In genomic region chr13:25890671-25891212, GRCh38 we compare ENCODE assay signal across 27 cellular contexts.
DNase-seq lines count a peak whose midpoint lies in the region; ATAC-seq and TF ChIP-seq lines count a peak whose summit lies in the region.
"Had no signal": no experiment of that assay in that cellular context is flagged by ENCODE, and none has a peak within 500 bp of the region (broad histone marks: within the 10 kb centered on the region; RNA-seq: fewer than 3 reads in every experiment).

No MANE protein-coding gene starts in this region.

- H3K36me3 Mint-ChIP-seq in activated CD8-positive, alpha-beta T cell treated with anti-CD3 and anti-CD28 coated beads for 36 hours (ENCODE audit: low read depth): no peaks in the 10 kb centered on the region
- H3K36me3 Mint-ChIP-seq in activated CD8-positive, alpha-beta T cell treated with anti-CD3 and anti-CD28 coated beads, Interleukin-2, amount 10 ng/mL, durations not matched to agents 7 days and 5 days (ENCODE audit: low read depth): no peaks in the 10 kb centered on the region
- H3K36me3 Mint-ChIP-seq: T-cell had no signal

- TF ChIP-seq POLR2A in adrenal gland (IDR thresholded peaks at IDR 0.05): no peak

- intact Hi-C loops in activated CD8-positive, alpha-beta T cell treated with anti-CD3 and anti-CD28 coated beads for 36 hours (cut with micrococcal nuclease): no loop called here
- intact Hi-C loops in adrenal gland (cut with DNase I): no loop called here
- intact Hi-C loops in head of caudate nucleus (cut with DNase I): no loop called here

- no peak for TF ChIP-seq CTCF in activated CD8-positive, alpha-beta T cell treated with anti-CD3 and anti-CD28 coated beads for 36 hours (IDR thresholded peaks at IDR 0.05)
- TF ChIP-seq CTCF in epithelial cell of esophagus (IDR thresholded peaks at IDR 0.05; ENCODE audit: insufficient read depth, low read depth, low read length, missing control alignments) (no peak), adrenal gland (IDR thresholded peaks at IDR 0.05) (no peak)

- H3K27ac ChIP-seq in adrenal gland: no peak overlapping the region
- H3K27ac ChIP-seq: body of pancreas, lower lobe of right lung, pancreas, right atrium auricular region, stomach, tibial artery had no signal

- no peaks in the 10 kb centered on the region for H3K9me3 ChIP-seq in adrenal gland (replicated peaks in 1 of 3)
- H3K9me3 ChIP-seq: body of pancreas, lower lobe of right lung, mucosa of descending colon, pancreas, right atrium auricular region, stomach, tibial artery had no signal

- no peak for DNase-seq in activated CD8-positive, alpha-beta T cell treated with anti-CD3 and anti-CD28 coated beads for 36 hours
- no peak for DNase-seq in activated CD8-positive, alpha-beta T cell treated with anti-CD3 and anti-CD28 coated beads, Interleukin-2, amount 10 ng/mL, durations not matched to agents 7 days and 5 days
- peak; percentile 63 for DNase-seq in NCI-H1694 treated with DMSO at 0.1 percent for 48 hours (lab: John Stamatoyannopoulos, UW)
- peak; percentile 67 for DNase-seq in epithelial cell of esophagus (ENCODE audit: low read depth)
- DNase-seq in adrenal gland: no peak
- DNase-seq in head of caudate nucleus: no peak
- DNase-seq: activated CD8-positive, alpha-beta memory T cell treated with anti-CD3 and anti-CD28 coated beads for 24 hours; activated gamma-delta T cell; body of pancreas; GDM1; lower lobe of right lung; mucosa of descending colon; MV-4-11; NCI-H1436 treated with DMSO at 0.1 percent for 48 hours; NCI-H2171; NCI-H524 treated with DMSO at 0.1 percent for 48 hours; pancreas; stimulated activated CD4-positive, alpha-beta T cell treated with anti-CD3 and anti-CD28 coated beads, Interleukin-2, amount 100 ng/mL, for 24 hours; stomach; T-cell; tibial artery had no signal

- POLR2A ChIA-PET in activated CD8-positive, alpha-beta T cell treated with anti-CD3 and anti-CD28 coated beads for 36 hours (lab: Charles Lee): interaction anchor here (1.2 kb wide), 1 partner anchor 9 kb away, joined by 5 read pairs; no protein-coding TSS in a partner anchor
- POLR2A ChIA-PET in activated CD8-positive, alpha-beta T cell treated with anti-CD3 and anti-CD28 coated beads, Interleukin-2, amount 10 ng/mL, durations not matched to agents 7 days and 5 days (lab: Charles Lee): no interaction called here

- H3K4me1 ChIP-seq in adrenal gland (replicated peaks in 1 of 2): no peaks in the 10 kb centered on the region
- H3K4me1 ChIP-seq: body of pancreas, lower lobe of right lung, pancreas, right atrium auricular region, tibial artery had no signal

- H3K4me1 Mint-ChIP-seq in activated CD8-positive, alpha-beta T cell treated with anti-CD3 and anti-CD28 coated beads for 36 hours (ENCODE audit: low read depth): peaks cover 20% of the 10 kb centered on the region
- peaks cover 9% of the 10 kb centered on the region for H3K4me1 Mint-ChIP-seq in activated CD8-positive, alpha-beta T cell treated with anti-CD3 and anti-CD28 coated beads, Interleukin-2, amount 10 ng/mL, durations not matched to agents 7 days and 5 days (ENCODE audit: low read depth)

- CTCF ChIA-PET in activated CD8-positive, alpha-beta T cell treated with anti-CD3 and anti-CD28 coated beads for 36 hours (lab: Charles Lee): no interaction called here
- CTCF ChIA-PET in activated CD8-positive, alpha-beta T cell treated with anti-CD3 and anti-CD28 coated beads, Interleukin-2, amount 10 ng/mL, durations not matched to agents 7 days and 5 days (lab: Charles Lee): interaction anchor here (0.9 kb wide), 1 partner anchor 41 kb away, joined by 3 read pairs; no protein-coding TSS in a partner anchor

- peak overlapping the region; percentile 20 for H3K27ac Mint-ChIP-seq in activated CD8-positive, alpha-beta T cell treated with anti-CD3 and anti-CD28 coated beads for 36 hours
- no peak overlapping the region for H3K27ac Mint-ChIP-seq in activated CD8-positive, alpha-beta T cell treated with anti-CD3 and anti-CD28 coated beads, Interleukin-2, amount 10 ng/mL, durations not matched to agents 7 days and 5 days
- H3K27ac Mint-ChIP-seq: nephron had no signal

- no peaks in the 10 kb centered on the region for H3K27me3 Mint-ChIP-seq in activated CD8-positive, alpha-beta T cell treated with anti-CD3 and anti-CD28 coated beads for 36 hours
- no peaks in the 10 kb centered on the region for H3K27me3 Mint-ChIP-seq in activated CD8-positive, alpha-beta T cell treated with anti-CD3 and anti-CD28 coated beads, Interleukin-2, amount 10 ng/mL, durations not matched to agents 7 days and 5 days (ENCODE audit: low read depth)
- H3K27me3 Mint-ChIP-seq: T-cell had no signal

- H3K4me3 ChIP-seq in epithelial cell of esophagus (ENCODE audit: low read length): no peak overlapping the region
- H3K4me3 ChIP-seq in adrenal gland: no peak overlapping the region
- H3K4me3 ChIP-seq: body of pancreas, K562, lower lobe of right lung, mucosa of descending colon, pancreas, right atrium auricular region, stomach, tibial artery had no signal

- no peaks in the 10 kb centered on the region for H3K36me3 ChIP-seq in adrenal gland (replicated peaks in 1 of 2)
- H3K36me3 ChIP-seq: lower lobe of right lung, pancreas, right atrium auricular region, stomach, tibial artery had no signal

- 33 to 54% (median 48%) methylated on average over 4 of the region's 4 CpGs for WGBS in adrenal gland, 4 donors

- H3K27me3 ChIP-seq in adrenal gland: no peaks in the 10 kb centered on the region
- H3K27me3 ChIP-seq: body of pancreas, pancreas, right atrium auricular region, stomach, tibial artery had no signal

- no peak for ATAC-seq in activated CD8-positive, alpha-beta T cell treated with anti-CD3 and anti-CD28 coated beads for 36 hours
- no peak for ATAC-seq in activated CD8-positive, alpha-beta T cell treated with anti-CD3 and anti-CD28 coated beads, Interleukin-2, amount 10 ng/mL, durations not matched to agents 7 days and 5 days
- ATAC-seq in GM18861 (IDR thresholded peaks at IDR 0.05; ENCODE audit: unreplicated experiment) (no peak), GM18909 (IDR thresholded peaks at IDR 0.05; ENCODE audit: poor library complexity, unreplicated experiment) (no peak)
- ATAC-seq: activated CD4-positive, CD25-positive, alpha-beta regulatory T cell treated with anti-CD3 and anti-CD28 coated beads, Interleukin-2, amount 50 U/mL, for 24 hours; body of pancreas; K562; lower lobe of right lung; mucosa of descending colon; pancreas; T-cell had no signal

- no peak overlapping the region for H3K4me3 Mint-ChIP-seq in activated CD8-positive, alpha-beta T cell treated with anti-CD3 and anti-CD28 coated beads for 36 hours
- no peak overlapping the region for H3K4me3 Mint-ChIP-seq in activated CD8-positive, alpha-beta T cell treated with anti-CD3 and anti-CD28 coated beads, Interleukin-2, amount 10 ng/mL, durations not matched to agents 7 days and 5 days
- H3K4me3 Mint-ChIP-seq: nephron, T-cell had no signal

- no peaks in the 10 kb centered on the region for H3K9me3 Mint-ChIP-seq in activated CD8-positive, alpha-beta T cell treated with anti-CD3 and anti-CD28 coated beads for 36 hours
- no peaks in the 10 kb centered on the region for H3K9me3 Mint-ChIP-seq in activated CD8-positive, alpha-beta T cell treated with anti-CD3 and anti-CD28 coated beads, Interleukin-2, amount 10 ng/mL, durations not matched to agents 7 days and 5 days (ENCODE audit: insufficient read depth)

Comparison
In these comparisons a context has a peak if more than half of its experiments do, and no peak if none do; other contexts are left out.
1. DNase-seq: peak in NCI-H1694 treated with DMSO at 0.1 percent for 48 hours (single experiment) and epithelial cell of esophagus (single experiment); none in activated CD8-positive, alpha-beta T cell treated with anti-CD3 and anti-CD28 coated beads for 36 hours (single experiment), activated CD8-positive, alpha-beta T cell treated with anti-CD3 and anti-CD28 coated beads, Interleukin-2, amount 10 ng/mL, durations not matched to agents 7 days and 5 days (single experiment), adrenal gland (0 of 7) and head of caudate nucleus (0 of 42).